Comparison of ENCODE assay signal across 29 cellular contexts in the genomic region with DNA sequence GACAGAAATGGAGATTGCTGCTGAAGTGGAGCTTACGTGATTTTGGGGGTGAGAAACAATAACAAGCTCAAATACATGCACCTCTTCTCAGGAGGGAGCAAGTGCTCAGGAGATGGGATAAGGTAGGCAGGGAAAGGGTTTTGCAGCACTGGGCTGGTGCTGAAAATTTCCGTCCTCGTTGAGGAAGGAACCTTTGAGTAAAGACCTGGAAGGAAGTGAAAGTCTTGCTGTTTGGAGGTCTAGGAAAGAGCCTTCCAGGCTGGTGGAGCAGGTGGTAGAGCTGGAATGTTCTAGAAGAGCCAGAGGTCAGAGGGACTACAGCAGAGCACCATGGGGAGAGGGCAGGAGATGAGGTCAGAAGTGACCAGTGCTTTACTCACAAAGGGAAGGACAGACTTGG. TPM values are rescaled to one million over a fixed set of nuclear protein-coding genes. Genes with fewer than 3 reads are reported as not detected.
DNase-seq lines count a peak whose midpoint lies in the region; ATAC-seq and TF ChIP-seq lines count a peak whose summit lies in the region.
"Had no signal": no experiment of that assay in that cellular context is flagged by ENCODE, and none has a peak within 500 bp of the region (broad histone marks: within the 10 kb centered on the region; RNA-seq: fewer than 3 reads in every experiment).

No MANE protein-coding gene starts in this region.

- no peaks in the 10 kb centered on the region for H3K27me3 ChIP-seq in Caco-2 (replicated peaks; ENCODE audit: control insufficient read depth, insufficient read depth, low read length)
- H3K27me3 ChIP-seq in neutrophil, result no peaks in the 10 kb centered on the region
- H3K27me3 ChIP-seq in GM23338 (ENCODE audit: insufficient read depth), result no peaks in the 10 kb centered on the region
- H3K27me3 ChIP-seq: breast epithelium had no signal

- H3F3A ChIP-seq in GM23338 (replicated peaks; ENCODE audit: low read depth), result no peaks in the 10 kb centered on the region

- CTCF ChIA-PET in Caco-2 (lab: Charles Lee), result interaction anchor here (0.6 kb wide), 1 partner anchor 15 kb away, joined by 3 read pairs; no protein-coding TSS in a partner anchor

- no peak overlapping the region for H2AFZ ChIP-seq in GM23338

- H3K4me3 ChIP-seq in Caco-2 (ENCODE audit: low read depth, low read length) (no peak overlapping the region), neutrophil (ENCODE audit: low read depth in 1 of 2, low read length in 1 of 2) (no peak overlapping the region), GM23338 (no peak overlapping the region)
- H3K4me3 ChIP-seq: breast epithelium, esophagus muscularis mucosa, K562, left ventricle myocardium inferior had no signal

- H3K27me3 Mint-ChIP-seq in Caco-2 (ENCODE audit: insufficient read depth, unreplicated experiment) (no peaks in the 10 kb centered on the region), endothelial cell (ENCODE audit: unreplicated experiment) (no peaks in the 10 kb centered on the region), GM23338 (ENCODE audit: insufficient read depth, low read depth, poor library complexity) (peaks cover 6% of the 10 kb centered on the region)

- H3K36me3 Mint-ChIP-seq in Caco-2 (ENCODE audit: insufficient read depth, unreplicated experiment) (no peaks in the 10 kb centered on the region), endothelial cell (ENCODE audit: low read depth, unreplicated experiment) (peaks cover 4% of the 10 kb centered on the region), GM23338 (ENCODE audit: low read depth) (peaks cover 4% of the 10 kb centered on the region; the same call in 1 of the 3 replicates)
- H3K36me3 Mint-ChIP-seq: CD8-positive, alpha-beta T cell had no signal

- no peaks in the 10 kb centered on the region for H3K9me3 ChIP-seq in Caco-2
- no peaks in the 10 kb centered on the region for H3K9me3 ChIP-seq in neutrophil
- H3K9me3 ChIP-seq: breast epithelium, left ventricle myocardium inferior had no signal

- intact Hi-C loops in Caco-2 (cut with micrococcal nuclease; ENCODE audit: unreplicated experiment), result no loop called here

- no peaks in the 10 kb centered on the region for H3K9me2 ChIP-seq in GM23338 (ENCODE audit: insufficient read depth)

- peaks cover 18% of the 10 kb centered on the region for H3K4me1 Mint-ChIP-seq in Caco-2 (ENCODE audit: low read depth, unreplicated experiment)
- peaks cover 22% of the 10 kb centered on the region for H3K4me1 Mint-ChIP-seq in endothelial cell (ENCODE audit: unreplicated experiment)
- H3K4me1 Mint-ChIP-seq in GM23338, result peaks cover 35% of the 10 kb centered on the region

- ATAC-seq in GM23338 (no peak), GM21381 (IDR thresholded peaks at IDR 0.05; ENCODE audit: unreplicated experiment) (no peak)
- ATAC-seq: activated CD8-positive, alpha-beta T cell treated with anti-CD3 and anti-CD28 coated beads, Interleukin-2, amount 10 ng/mL, durations not matched to agents 7 days and 5 days; activated T-cell treated with anti-CD3 and anti-CD28 coated beads, Interleukin-2, amount 50 U/mL, for 4 hours; CD8-positive, alpha-beta T cell; K562; Right ventricle myocardium inferior; sciatic nerve had no signal

- no peak overlapping the region for H3K4me2 ChIP-seq in GM23338

- H3K9me3 Mint-ChIP-seq in Caco-2 (ENCODE audit: unreplicated experiment) (no peaks in the 10 kb centered on the region), endothelial cell (ENCODE audit: unreplicated experiment) (peaks cover 4% of the 10 kb centered on the region), GM23338 (peaks cover 2% of the 10 kb centered on the region; the same call in 2 of the 3 replicates)

- no peak for DNase-seq in Caco-2
- peak; percentile 52 for DNase-seq in LHCN-M2 (ENCODE audit: low read depth)
- DNase-seq in endothelial cell (ENCODE audit: low spot score), result no peak
- no peak for DNase-seq in NCI-H2107 (lab: John Stamatoyannopoulos, UW)
- no peak for DNase-seq in GM23338 (ENCODE audit: low spot score)
- DNase-seq: activated CD4-positive, CD25-positive, alpha-beta regulatory T cell; activated CD8-positive, alpha-beta T cell treated with anti-CD3 and anti-CD28 coated beads, Interleukin-2, amount 10 ng/mL, durations not matched to agents 7 days and 5 days; activated naive CD4-positive, alpha-beta T cell treated with Interleukin-2 at 50 U/mL for 16 hours; activated T-cell treated with anti-CD3 and anti-CD28 coated beads, Interleukin-2, amount 50 U/mL, for 4 hours; DMS153; GDM1; hippocampal formation; left ventricle myocardium inferior; NCI-H1048; NCI-H187; NCI-H526 treated with DMSO at 0.1 percent for 48 hours; posterior cingulate gyrus; stimulated activated CD4-positive, alpha-beta T cell treated with anti-CD3 and anti-CD28 coated beads, Interleukin-15, amount 100 ng/mL, for 24 hours; trophoblast cell had no signal

- POLR2A ChIA-PET in Caco-2 (lab: Charles Lee), result interaction anchor here (0.6 kb wide), 1 partner anchor 328 kb away, joined by 5 read pairs; no protein-coding TSS in a partner anchor

- TF ChIP-seq CTCF in Caco-2 (IDR thresholded peaks at IDR 0.05; ENCODE audit: insufficient read depth in 1 of 2, low read depth in 1 of 2, low read length in 1 of 2, severe bottlenecking in 1 of 2, unreplicated experiment in 1 of 2) (no peak), neutrophil (IDR thresholded peaks at IDR 0.05) (no peak), endothelial cell (IDR thresholded peaks at IDR 0.05; ENCODE audit: unreplicated experiment) (no peak), GM23338 (conservative IDR thresholded peaks at IDR 0.05; ENCODE audit: low read depth in 2 of 2) (no peak)

- H4K20me1 ChIP-seq in GM23338 (replicated peaks; ENCODE audit: insufficient read depth), result no peaks in the 10 kb centered on the region

- H3K4me3 Mint-ChIP-seq in Caco-2 (ENCODE audit: unreplicated experiment), result no peak overlapping the region
- no peak overlapping the region for H3K4me3 Mint-ChIP-seq in endothelial cell (ENCODE audit: unreplicated experiment)
- H3K4me3 Mint-ChIP-seq in GM23338, result no peak overlapping the region
- H3K4me3 Mint-ChIP-seq: activated CD8-positive, alpha-beta T cell treated with anti-CD3 and anti-CD28 coated beads, Interleukin-2, amount 10 ng/mL, durations not matched to agents 7 days and 5 days; activated T-cell treated with anti-CD3 and anti-CD28 coated beads, Interleukin-2, amount 50 U/mL, for 4 hours; CD8-positive, alpha-beta T cell; nephron had no signal

- peak overlapping the region; percentile 35 for H3K27ac ChIP-seq in angular gyrus (ENCODE audit: low read depth, low read length)
- H3K27ac ChIP-seq in neutrophil, result peak overlapping the region; percentile 63
- no peak overlapping the region for H3K27ac ChIP-seq in GM23338 (ENCODE audit: low read depth)
- H3K27ac ChIP-seq: esophagus muscularis mucosa had no signal

- peak overlapping the region; percentile 6 for H3K27ac Mint-ChIP-seq in Caco-2 (ENCODE audit: unreplicated experiment)
- no peak overlapping the region for H3K27ac Mint-ChIP-seq in endothelial cell (ENCODE audit: unreplicated experiment)
- no peak overlapping the region for H3K27ac Mint-ChIP-seq in GM23338
- H3K27ac Mint-ChIP-seq: activated CD8-positive, alpha-beta T cell treated with anti-CD3 and anti-CD28 coated beads, Interleukin-2, amount 10 ng/mL, durations not matched to agents 7 days and 5 days; CD8-positive, alpha-beta T cell; nephron had no signal

- H3K36me3 ChIP-seq in Caco-2 (ENCODE audit: control insufficient read depth, insufficient read depth, low read length) (no peaks in the 10 kb centered on the region), neutrophil (no peaks in the 10 kb centered on the region), GM23338 (ENCODE audit: insufficient read depth) (no peaks in the 10 kb centered on the region; the same call in 1 of the 2 replicates)
- H3K36me3 ChIP-seq: breast epithelium, esophagus muscularis mucosa, left ventricle myocardium inferior had no signal

- H3K4me1 ChIP-seq in Caco-2, result no peaks in the 10 kb centered on the region
- peaks cover 72 to 82% of the 10 kb centered on the region in 2 experiments for H3K4me1 ChIP-seq in neutrophil (ENCODE audit: control insufficient read depth in 1 of 2, insufficient read depth in 1 of 2, low read depth in 1 of 2, low read length in 1 of 2)
- peaks cover 16% of the 10 kb centered on the region for H3K4me1 ChIP-seq in GM23338 (ENCODE audit: insufficient read depth)
- H3K4me1 ChIP-seq: breast epithelium had no signal

- H3K79me2 ChIP-seq in GM23338 (replicated peaks; ENCODE audit: insufficient read depth), result no peaks in the 10 kb centered on the region

- BruUV-seq in Caco-2 (replicated peaks; lab: Mats Ljungman, UMichigan), result no TSS peak

TF ChIP-seq in GM23338, 12 proteins besides CTCF, POLR2A, EP300 and RAD21 (continues in another document):
- no peak for TF ChIP-seq ZNF114 (CRISPR knock-in tag; IDR thresholded peaks at IDR 0.05)

RNA-seq across cellular contexts. Expression of gene ANKRD33B, which starts 20.8 kb away (rescaled TPM):
- total RNA-seq in Caco-2 (2022) (22.8 and 25.3 TPM in 2 replicates), LHCN-M2 (2014; rRNA removed) (0.06 and 0.46 TPM in 2 replicates), endothelial cell (ENCODE audit: unreplicated experiment) (7.0 TPM)
- polyA plus RNA-seq in LHCN-M2 (2012), result 0.47 TPM
- total RNA-seq in GM23338 (2014; rRNA removed; shearing (Covaris generic)), result 13.0 and 15.4 TPM in 2 replicates
- polyA plus RNA-seq in GM23338 (2016; fragmentation: Nextera tagmentation; extraction: Ambion mirVana), result 2.7 and 2.9 TPM in 2 replicates
